In genomic region chr16:83967838-83968482, GRCh38 we compare ENCODE assay signal across 1 cellular context.
A peak's percentile ranks its signal among the peaks of the same experiment; 100 is the strongest.
TF ChIP-seq lines count a peak whose summit lies in the region.

TSS of gene NECAB2 (plus strand) at chr16:83968244. CDS start at chr16:83968649, 405 bp downstream.

TF ChIP-seq in HEK293, 187 proteins besides CTCF, POLR2A, EP300 and RAD21 (continued from another document and continues in another):
- TF ChIP-seq, protein P1, sequence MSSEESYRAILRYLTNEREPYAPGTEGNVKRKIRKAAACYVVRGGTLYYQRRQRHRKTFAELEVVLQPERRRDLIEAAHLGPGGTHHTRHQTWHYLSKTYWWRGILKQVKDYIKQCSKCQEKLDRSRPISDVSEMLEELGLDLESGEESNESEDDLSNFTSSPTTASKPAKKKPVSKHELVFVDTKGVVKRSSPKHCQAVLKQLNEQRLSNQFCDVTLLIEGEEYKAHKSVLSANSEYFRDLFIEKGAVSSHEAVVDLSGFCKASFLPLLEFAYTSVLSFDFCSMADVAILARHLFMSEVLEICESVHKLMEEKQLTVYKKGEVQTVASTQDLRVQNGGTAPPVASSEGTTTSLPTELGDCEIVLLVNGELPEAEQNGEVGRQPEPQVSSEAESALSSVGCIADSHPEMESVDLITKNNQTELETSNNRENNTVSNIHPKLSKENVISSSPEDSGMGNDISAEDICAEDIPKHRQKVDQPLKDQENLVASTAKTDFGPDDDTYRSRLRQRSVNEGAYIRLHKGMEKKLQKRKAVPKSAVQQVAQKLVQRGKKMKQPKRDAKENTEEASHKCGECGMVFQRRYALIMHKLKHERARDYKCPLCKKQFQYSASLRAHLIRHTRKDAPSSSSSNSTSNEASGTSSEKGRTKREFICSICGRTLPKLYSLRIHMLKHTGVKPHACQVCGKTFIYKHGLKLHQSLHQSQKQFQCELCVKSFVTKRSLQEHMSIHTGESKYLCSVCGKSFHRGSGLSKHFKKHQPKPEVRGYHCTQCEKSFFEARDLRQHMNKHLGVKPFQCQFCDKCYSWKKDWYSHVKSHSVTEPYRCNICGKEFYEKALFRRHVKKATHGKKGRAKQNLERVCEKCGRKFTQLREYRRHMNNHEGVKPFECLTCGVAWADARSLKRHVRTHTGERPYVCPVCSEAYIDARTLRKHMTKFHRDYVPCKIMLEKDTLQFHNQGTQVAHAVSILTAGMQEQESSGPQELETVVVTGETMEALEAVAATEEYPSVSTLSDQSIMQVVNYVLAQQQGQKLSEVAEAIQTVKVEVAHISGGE (tag by site-specific recombination; conservative IDR thresholded peaks at IDR 0.05; ENCODE audit: low read depth), result no peak
- no peak for TF ChIP-seq IKZF3 (tag by site-specific recombination; IDR thresholded peaks at IDR 0.05)
- TF ChIP-seq ZNF837 (tag by site-specific recombination; IDR thresholded peaks at IDR 0.05), result no peak
- TF ChIP-seq YY1 (tag by site-specific recombination; IDR thresholded peaks at IDR 0.05), result no peak
- TF ChIP-seq ZNF157 (tag by site-specific recombination; IDR thresholded peaks at IDR 0.05), result 0 out of 2 replicates have a peak, but pooled peaks have one; percentile 42
- peak; percentile 63 for TF ChIP-seq ZBTB26 (tag by site-specific recombination; optimal IDR thresholded peaks at IDR 0.05)
- TF ChIP-seq, protein P2, sequence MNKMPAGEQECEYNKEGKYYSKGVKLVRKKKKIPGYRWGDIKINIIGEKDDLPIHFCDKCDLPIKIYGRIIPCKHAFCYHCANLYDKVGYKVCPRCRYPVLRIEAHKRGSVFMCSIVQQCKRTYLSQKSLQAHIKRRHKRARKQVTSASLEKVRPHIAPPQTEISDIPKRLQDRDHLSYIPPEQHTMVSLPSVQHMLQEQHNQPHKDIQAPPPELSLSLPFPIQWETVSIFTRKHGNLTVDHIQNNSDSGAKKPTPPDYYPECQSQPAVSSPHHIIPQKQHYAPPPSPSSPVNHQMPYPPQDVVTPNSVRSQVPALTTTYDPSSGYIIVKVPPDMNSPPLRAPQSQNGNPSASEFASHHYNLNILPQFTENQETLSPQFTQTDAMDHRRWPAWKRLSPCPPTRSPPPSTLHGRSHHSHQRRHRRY (tag by site-specific recombination; IDR thresholded peaks at IDR 0.05), result no peak
- peak; percentile 59; the same call in 1 of the 2 replicates for TF ChIP-seq ZBTB7A (tag by site-specific recombination; IDR thresholded peaks at IDR 0.05; ENCODE audit: low read depth)
- no peak; the same call in 1 of the 2 replicates for TF ChIP-seq REPIN1 (tag by site-specific recombination; IDR thresholded peaks at IDR 0.05; ENCODE audit: low read depth)
- no peak for TF ChIP-seq PRDM6 (tag by site-specific recombination; IDR thresholded peaks at IDR 0.05)
- TF ChIP-seq ZNF311 (tag by site-specific recombination; IDR thresholded peaks at IDR 0.05; ENCODE audit: borderline replicate concordance), result 0 out of 2 replicates have a peak, but pooled peaks have one; percentile 32
- TF ChIP-seq KLF8 (tag by site-specific recombination; IDR thresholded peaks at IDR 0.05), result peak; percentile 65; the same call in 1 of the 2 replicates
- no peak for TF ChIP-seq TCF7L2 (IDR thresholded peaks at IDR 0.05; ENCODE audit: borderline replicate concordance, low read depth, low read length)
- peak; percentile 25; the same call in 1 of the 2 replicates for TF ChIP-seq ZNF561 (tag by site-specific recombination; IDR thresholded peaks at IDR 0.05; ENCODE audit: borderline replicate concordance)
- peak; percentile 96 for TF ChIP-seq EGR2 (tag by site-specific recombination; IDR thresholded peaks at IDR 0.05; ENCODE audit: low read depth)
- peak; percentile 71; the same call in 1 of the 2 replicates for TF ChIP-seq KLF16 (tag by site-specific recombination; IDR thresholded peaks at IDR 0.05)
- no peak for TF ChIP-seq ZNF214 (tag by site-specific recombination; IDR thresholded peaks at IDR 0.05; ENCODE audit: borderline replicate concordance)
- TF ChIP-seq, protein P3, sequence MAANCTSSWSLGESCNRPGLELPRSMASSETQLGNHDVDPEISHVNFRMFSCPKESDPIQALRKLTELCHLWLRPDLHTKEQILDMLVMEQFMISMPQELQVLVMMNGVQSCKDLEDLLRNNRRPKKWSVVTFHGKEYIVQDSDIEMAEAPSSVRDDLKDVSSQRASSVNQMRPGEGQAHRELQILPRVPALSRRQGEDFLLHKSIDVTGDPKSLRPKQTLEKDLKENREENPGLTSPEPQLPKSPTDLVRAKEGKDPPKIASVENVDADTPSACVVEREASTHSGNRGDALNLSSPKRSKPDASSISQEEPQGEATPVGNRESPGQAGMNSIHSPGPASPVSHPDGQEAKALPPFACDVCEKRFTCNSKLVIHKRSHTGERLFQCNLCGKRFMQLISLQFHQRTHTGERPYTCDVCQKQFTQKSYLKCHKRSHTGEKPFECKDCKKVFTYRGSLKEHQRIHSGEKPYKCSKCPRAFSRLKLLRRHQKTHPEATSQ (tag by site-specific recombination; IDR thresholded peaks at IDR 0.05), result no peak
- TF ChIP-seq, protein P4, sequence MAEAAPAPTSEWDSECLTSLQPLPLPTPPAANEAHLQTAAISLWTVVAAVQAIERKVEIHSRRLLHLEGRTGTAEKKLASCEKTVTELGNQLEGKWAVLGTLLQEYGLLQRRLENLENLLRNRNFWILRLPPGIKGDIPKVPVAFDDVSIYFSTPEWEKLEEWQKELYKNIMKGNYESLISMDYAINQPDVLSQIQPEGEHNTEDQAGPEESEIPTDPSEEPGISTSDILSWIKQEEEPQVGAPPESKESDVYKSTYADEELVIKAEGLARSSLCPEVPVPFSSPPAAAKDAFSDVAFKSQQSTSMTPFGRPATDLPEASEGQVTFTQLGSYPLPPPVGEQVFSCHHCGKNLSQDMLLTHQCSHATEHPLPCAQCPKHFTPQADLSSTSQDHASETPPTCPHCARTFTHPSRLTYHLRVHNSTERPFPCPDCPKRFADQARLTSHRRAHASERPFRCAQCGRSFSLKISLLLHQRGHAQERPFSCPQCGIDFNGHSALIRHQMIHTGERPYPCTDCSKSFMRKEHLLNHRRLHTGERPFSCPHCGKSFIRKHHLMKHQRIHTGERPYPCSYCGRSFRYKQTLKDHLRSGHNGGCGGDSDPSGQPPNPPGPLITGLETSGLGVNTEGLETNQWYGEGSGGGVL (tag by site-specific recombination; IDR thresholded peaks at IDR 0.05), result peak; percentile 28; the same call in 1 of the 2 replicates
- TF ChIP-seq ZSCAN16 (tag by site-specific recombination; IDR thresholded peaks at IDR 0.05), result 0 out of 2 replicates have a peak, but pooled peaks have one; percentile 47
- TF ChIP-seq ZNF121 (tag by site-specific recombination; IDR thresholded peaks at IDR 0.05), result no peak
- TF ChIP-seq, protein P5, sequence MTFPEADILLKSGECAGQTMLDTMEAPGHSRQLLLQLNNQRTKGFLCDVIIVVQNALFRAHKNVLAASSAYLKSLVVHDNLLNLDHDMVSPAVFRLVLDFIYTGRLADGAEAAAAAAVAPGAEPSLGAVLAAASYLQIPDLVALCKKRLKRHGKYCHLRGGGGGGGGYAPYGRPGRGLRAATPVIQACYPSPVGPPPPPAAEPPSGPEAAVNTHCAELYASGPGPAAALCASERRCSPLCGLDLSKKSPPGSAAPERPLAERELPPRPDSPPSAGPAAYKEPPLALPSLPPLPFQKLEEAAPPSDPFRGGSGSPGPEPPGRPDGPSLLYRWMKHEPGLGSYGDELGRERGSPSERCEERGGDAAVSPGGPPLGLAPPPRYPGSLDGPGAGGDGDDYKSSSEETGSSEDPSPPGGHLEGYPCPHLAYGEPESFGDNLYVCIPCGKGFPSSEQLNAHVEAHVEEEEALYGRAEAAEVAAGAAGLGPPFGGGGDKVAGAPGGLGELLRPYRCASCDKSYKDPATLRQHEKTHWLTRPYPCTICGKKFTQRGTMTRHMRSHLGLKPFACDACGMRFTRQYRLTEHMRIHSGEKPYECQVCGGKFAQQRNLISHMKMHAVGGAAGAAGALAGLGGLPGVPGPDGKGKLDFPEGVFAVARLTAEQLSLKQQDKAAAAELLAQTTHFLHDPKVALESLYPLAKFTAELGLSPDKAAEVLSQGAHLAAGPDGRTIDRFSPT (tag by site-specific recombination; IDR thresholded peaks at IDR 0.05), result no peak
- peak; percentile 31; the same call in 1 of the 2 replicates for TF ChIP-seq ZNF223 (tag by site-specific recombination; IDR thresholded peaks at IDR 0.05)
- no peak for TF ChIP-seq ZFP41 (tag by site-specific recombination; IDR thresholded peaks at IDR 0.05; ENCODE audit: borderline replicate concordance)
- no peak for TF ChIP-seq ZNF600 (tag by site-specific recombination; IDR thresholded peaks at IDR 0.05)
- TF ChIP-seq ZNF555 (tag by site-specific recombination; conservative IDR thresholded peaks at IDR 0.05), result no peak
- TF ChIP-seq, protein P6, sequence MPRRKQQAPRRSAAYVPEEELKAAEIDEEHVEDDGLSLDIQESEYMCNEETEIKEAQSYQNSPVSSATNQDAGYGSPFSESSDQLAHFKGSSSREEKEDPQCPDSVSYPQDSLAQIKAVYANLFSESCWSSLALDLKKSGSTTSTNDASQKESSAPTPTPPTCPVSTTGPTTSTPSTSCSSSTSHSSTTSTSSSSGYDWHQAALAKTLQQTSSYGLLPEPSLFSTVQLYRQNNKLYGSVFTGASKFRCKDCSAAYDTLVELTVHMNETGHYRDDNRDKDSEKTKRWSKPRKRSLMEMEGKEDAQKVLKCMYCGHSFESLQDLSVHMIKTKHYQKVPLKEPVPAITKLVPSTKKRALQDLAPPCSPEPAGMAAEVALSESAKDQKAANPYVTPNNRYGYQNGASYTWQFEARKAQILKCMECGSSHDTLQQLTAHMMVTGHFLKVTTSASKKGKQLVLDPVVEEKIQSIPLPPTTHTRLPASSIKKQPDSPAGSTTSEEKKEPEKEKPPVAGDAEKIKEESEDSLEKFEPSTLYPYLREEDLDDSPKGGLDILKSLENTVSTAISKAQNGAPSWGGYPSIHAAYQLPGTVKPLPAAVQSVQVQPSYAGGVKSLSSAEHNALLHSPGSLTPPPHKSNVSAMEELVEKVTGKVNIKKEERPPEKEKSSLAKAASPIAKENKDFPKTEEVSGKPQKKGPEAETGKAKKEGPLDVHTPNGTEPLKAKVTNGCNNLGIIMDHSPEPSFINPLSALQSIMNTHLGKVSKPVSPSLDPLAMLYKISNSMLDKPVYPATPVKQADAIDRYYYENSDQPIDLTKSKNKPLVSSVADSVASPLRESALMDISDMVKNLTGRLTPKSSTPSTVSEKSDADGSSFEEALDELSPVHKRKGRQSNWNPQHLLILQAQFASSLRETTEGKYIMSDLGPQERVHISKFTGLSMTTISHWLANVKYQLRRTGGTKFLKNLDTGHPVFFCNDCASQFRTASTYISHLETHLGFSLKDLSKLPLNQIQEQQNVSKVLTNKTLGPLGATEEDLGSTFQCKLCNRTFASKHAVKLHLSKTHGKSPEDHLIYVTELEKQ (tag by site-specific recombination; IDR thresholded peaks at IDR 0.05; ENCODE audit: borderline replicate concordance), result peak; percentile 46; the same call in 1 of the 2 replicates
- TF ChIP-seq SP3 (tag by site-specific recombination; IDR thresholded peaks at IDR 0.05), result no peak; the same call in 1 of the 2 replicates
- 0 out of 2 replicates have a peak, but pooled peaks have one; percentile 39 for TF ChIP-seq SALL2 (tag by site-specific recombination; IDR thresholded peaks at IDR 0.05; ENCODE audit: borderline replicate concordance)
- peak; percentile 98 for TF ChIP-seq ZNF366 (tag by site-specific recombination; conservative IDR thresholded peaks at IDR 0.05)
- TF ChIP-seq, protein P7, sequence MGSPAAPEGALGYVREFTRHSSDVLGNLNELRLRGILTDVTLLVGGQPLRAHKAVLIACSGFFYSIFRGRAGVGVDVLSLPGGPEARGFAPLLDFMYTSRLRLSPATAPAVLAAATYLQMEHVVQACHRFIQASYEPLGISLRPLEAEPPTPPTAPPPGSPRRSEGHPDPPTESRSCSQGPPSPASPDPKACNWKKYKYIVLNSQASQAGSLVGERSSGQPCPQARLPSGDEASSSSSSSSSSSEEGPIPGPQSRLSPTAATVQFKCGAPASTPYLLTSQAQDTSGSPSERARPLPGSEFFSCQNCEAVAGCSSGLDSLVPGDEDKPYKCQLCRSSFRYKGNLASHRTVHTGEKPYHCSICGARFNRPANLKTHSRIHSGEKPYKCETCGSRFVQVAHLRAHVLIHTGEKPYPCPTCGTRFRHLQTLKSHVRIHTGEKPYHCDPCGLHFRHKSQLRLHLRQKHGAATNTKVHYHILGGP (tag by site-specific recombination; IDR thresholded peaks at IDR 0.05), result no peak
- TF ChIP-seq ZNF530 (tag by site-specific recombination; IDR thresholded peaks at IDR 0.05; ENCODE audit: low read depth), result no peak
- peak; percentile 92 for TF ChIP-seq ZBTB17 (tag by site-specific recombination; IDR thresholded peaks at IDR 0.05)
- TF ChIP-seq TRIM28 (IDR thresholded peaks at IDR 0.05; ENCODE audit: borderline replicate concordance, low read length), result no peak
